Comparison of ENCODE assay signal across 1 cellular context in the genomic region with DNA sequence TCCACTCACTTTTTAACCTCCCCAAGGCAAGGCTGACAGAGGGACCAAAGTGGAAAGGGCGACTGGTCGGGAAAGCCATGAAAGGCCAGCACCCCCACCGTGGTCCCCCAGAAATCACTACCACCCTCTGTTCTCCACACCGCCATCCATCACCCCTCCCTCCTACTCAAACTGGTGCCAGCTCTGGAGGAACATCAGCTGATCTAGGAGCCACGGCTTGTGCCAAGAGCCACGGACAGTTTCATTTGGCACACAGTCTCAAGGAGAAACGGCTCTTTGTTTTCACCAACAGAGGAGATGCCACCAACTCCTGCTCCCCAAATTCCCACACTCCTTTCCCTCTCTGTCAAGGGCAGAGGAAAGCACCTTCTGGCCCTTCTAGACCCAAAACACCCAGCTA.
TF ChIP-seq lines count a peak whose summit lies in the region.

No MANE protein-coding gene starts in this region.

TF ChIP-seq in H1, 55 proteins besides CTCF, POLR2A, EP300 and RAD21 (continued from another document):
- TF ChIP-seq POLR2AphosphoS5 (IDR thresholded peaks at IDR 0.05; ENCODE audit: low read depth, low read length) (no peak), PHF8 (conservative IDR thresholded peaks at IDR 0.05; ENCODE audit: low read depth, low read length) (no peak), BRCA1 (IDR thresholded peaks at IDR 0.05; ENCODE audit: low read depth, low read length) (no peak), HDAC2 (IDR thresholded peaks at IDR 0.05; ENCODE audit: borderline replicate concordance in 1 of 2, low read depth in 2 of 2, low read length in 2 of 2) (no peak), JUND (IDR thresholded peaks at IDR 0.05; ENCODE audit: low read length) (no peak), NRF1 (IDR thresholded peaks at IDR 0.05; ENCODE audit: low read depth, low read length) (no peak), SRF (IDR thresholded peaks at IDR 0.05; ENCODE audit: low read depth, low read length) (no peak), TCF12 (IDR thresholded peaks at IDR 0.05; ENCODE audit: low read depth, low read length) (no peak), EGR1 (IDR thresholded peaks at IDR 0.05; ENCODE audit: borderline replicate concordance, low read depth, low read length) (no peak), GABPA (IDR thresholded peaks at IDR 0.05; ENCODE audit: borderline replicate concordance, insufficient read depth, low read length) (no peak), CREB1 (IDR thresholded peaks at IDR 0.05) (no peak), SIX5 (IDR thresholded peaks at IDR 0.05; ENCODE audit: low read depth, low read length) (no peak), FOSL1 (IDR thresholded peaks at IDR 0.05; ENCODE audit: insufficient read depth, low read depth, low read length) (no peak), TAF7 (optimal IDR thresholded peaks at IDR 0.05; ENCODE audit: borderline replicate concordance, low read depth, low read length) (no peak), NANOG (IDR thresholded peaks at IDR 0.05; ENCODE audit: insufficient read depth, low read depth, low read length, poor library complexity, severe bottlenecking) (no peak), TBP (IDR thresholded peaks at IDR 0.05; ENCODE audit: low read depth, low read length) (no peak)
- TF ChIP-seq, protein P1, sequence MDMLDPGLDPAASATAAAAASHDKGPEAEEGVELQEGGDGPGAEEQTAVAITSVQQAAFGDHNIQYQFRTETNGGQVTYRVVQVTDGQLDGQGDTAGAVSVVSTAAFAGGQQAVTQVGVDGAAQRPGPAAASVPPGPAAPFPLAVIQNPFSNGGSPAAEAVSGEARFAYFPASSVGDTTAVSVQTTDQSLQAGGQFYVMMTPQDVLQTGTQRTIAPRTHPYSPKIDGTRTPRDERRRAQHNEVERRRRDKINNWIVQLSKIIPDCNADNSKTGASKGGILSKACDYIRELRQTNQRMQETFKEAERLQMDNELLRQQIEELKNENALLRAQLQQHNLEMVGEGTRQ (IDR thresholded peaks at IDR 0.05; ENCODE audit: low read length) = no peak
